ENCODE assay signal across 16 cellular contexts in the genomic region with DNA sequence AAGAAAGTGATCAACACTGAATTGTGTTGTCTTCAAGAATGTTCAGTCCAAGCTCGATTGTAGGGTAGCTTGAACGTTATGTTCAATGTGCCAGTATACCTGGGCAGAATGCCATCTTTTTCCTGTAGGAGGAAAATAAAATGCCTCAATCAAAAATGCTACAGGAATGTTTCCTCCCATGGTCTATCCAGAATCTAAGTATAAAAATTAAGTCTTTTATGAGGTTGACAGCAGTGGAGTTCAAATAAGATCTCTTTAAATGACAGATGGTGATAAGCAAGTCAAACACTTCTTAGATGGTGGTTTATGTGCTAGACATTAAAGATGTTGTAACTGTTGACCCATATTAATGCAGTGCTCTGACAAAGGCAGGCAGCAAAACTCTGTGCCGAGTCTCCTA.
"Had no signal": no experiment of that assay in that cellular context is flagged by ENCODE, and none has a peak within 500 bp of the region (broad histone marks: within the 10 kb centered on the region; RNA-seq: fewer than 3 reads in every experiment).

No MANE protein-coding gene starts in this region.

- H3K27me3 ChIP-seq: right atrium auricular region had no signal

- H3K27me3 Mint-ChIP-seq: activated CD4-positive, alpha-beta memory T cell treated with anti-CD3 and anti-CD28 coated beads, Interleukin-2, amount 10 ng/mL, durations not matched to agents 7 days and 5 days; central memory CD8-positive, alpha-beta T cell; natural killer cell treated with Interleukin-12 subunit alpha and Interleukin-12 subunit beta and Interleukin-15 and Interleukin-18, amount 100 ng/mL, for 72 hours; stimulated activated naive CD8-positive, alpha-beta T cell treated with anti-CD3 and anti-CD28 coated beads, Interleukin-15, Interleukin-2, amounts not matched to agents 100 ng/mL and 50 ng/mL, for 24 hours had no signal

- H3K27ac Mint-ChIP-seq: activated CD4-positive, alpha-beta memory T cell treated with anti-CD3 and anti-CD28 coated beads, Interleukin-2, amount 10 ng/mL, durations not matched to agents 7 days and 5 days; activated naive CD4-positive, alpha-beta T cell treated with anti-CD3 and anti-CD28 coated beads, Interleukin-2, amount 50 U/mL, for 72 hours; natural killer cell treated with Interleukin-12 subunit alpha and Interleukin-12 subunit beta and Interleukin-15 and Interleukin-18, amount 100 ng/mL, for 72 hours; stimulated activated naive CD8-positive, alpha-beta T cell treated with anti-CD3 and anti-CD28 coated beads, Interleukin-15, Interleukin-2, amounts not matched to agents 100 ng/mL and 50 ng/mL, for 24 hours; type B pancreatic cell had no signal

- H3K4me3 Mint-ChIP-seq: activated CD4-positive, alpha-beta memory T cell treated with anti-CD3 and anti-CD28 coated beads, Interleukin-2, amount 10 ng/mL, durations not matched to agents 7 days and 5 days; activated T-cell treated with anti-CD3 and anti-CD28 coated beads, Interleukin-2, amount 50 U/mL, for 4 hours; central memory CD8-positive, alpha-beta T cell; natural killer cell treated with Interleukin-12 subunit alpha and Interleukin-12 subunit beta and Interleukin-15 and Interleukin-18, amount 100 ng/mL, for 72 hours; stimulated activated naive CD8-positive, alpha-beta T cell treated with anti-CD3 and anti-CD28 coated beads, Interleukin-15, Interleukin-2, amounts not matched to agents 100 ng/mL and 50 ng/mL, for 24 hours; type B pancreatic cell had no signal

- H3K9me3 ChIP-seq: right atrium auricular region had no signal

- ATAC-seq: activated naive CD4-positive, alpha-beta T cell treated with anti-CD3 and anti-CD28 coated beads, Interleukin-2, amount 50 U/mL, for 72 hours; activated T-cell treated with anti-CD3 and anti-CD28 coated beads, Interleukin-2, amount 50 U/mL, for 4 hours; natural killer cell treated with Interleukin-12 subunit alpha and Interleukin-12 subunit beta and Interleukin-15 and Interleukin-18, amount 100 ng/mL, for 72 hours had no signal

- FAIRE-seq: endothelial cell of umbilical vein had no signal

- H3K4me3 ChIP-seq: right atrium auricular region, skin epidermis had no signal

- DNase-seq: activated CD4-positive, alpha-beta memory T cell treated with anti-CD3 and anti-CD28 coated beads, Interleukin-2, amount 10 ng/mL, durations not matched to agents 7 days and 5 days; activated effector memory CD4-positive, alpha-beta T cell treated with anti-CD3 and anti-CD28 coated beads, Interleukin-2, amount 50 U/mL, for 16 hours; activated T-cell treated with anti-CD3 and anti-CD28 coated beads, Interleukin-2, amount 50 U/mL, for 4 hours; cortex of kidney; effector CD8-positive, alpha-beta T cell; posterior cingulate gyrus; T-helper 1 cell; T1000 had no signal

- H3K36me3 ChIP-seq: right atrium auricular region had no signal

- H3K4me1 Mint-ChIP-seq: activated CD4-positive, alpha-beta memory T cell treated with anti-CD3 and anti-CD28 coated beads, Interleukin-2, amount 10 ng/mL, durations not matched to agents 7 days and 5 days; central memory CD8-positive, alpha-beta T cell had no signal

- H3K9me3 Mint-ChIP-seq: activated CD4-positive, alpha-beta memory T cell treated with anti-CD3 and anti-CD28 coated beads, Interleukin-2, amount 10 ng/mL, durations not matched to agents 7 days and 5 days; type B pancreatic cell had no signal

- H3K27ac ChIP-seq: right atrium auricular region, skin epidermis had no signal

- H3K4me1 ChIP-seq: right atrium auricular region had no signal

- H3K36me3 Mint-ChIP-seq: activated naive CD4-positive, alpha-beta T cell treated with anti-CD3 and anti-CD28 coated beads, Interleukin-2, amount 50 U/mL, for 72 hours; natural killer cell treated with Interleukin-12 subunit alpha and Interleukin-12 subunit beta and Interleukin-15 and Interleukin-18, amount 100 ng/mL, for 72 hours; type B pancreatic cell had no signal
